ENCODE assay signal across 9 cellular contexts in the genomic region with DNA sequence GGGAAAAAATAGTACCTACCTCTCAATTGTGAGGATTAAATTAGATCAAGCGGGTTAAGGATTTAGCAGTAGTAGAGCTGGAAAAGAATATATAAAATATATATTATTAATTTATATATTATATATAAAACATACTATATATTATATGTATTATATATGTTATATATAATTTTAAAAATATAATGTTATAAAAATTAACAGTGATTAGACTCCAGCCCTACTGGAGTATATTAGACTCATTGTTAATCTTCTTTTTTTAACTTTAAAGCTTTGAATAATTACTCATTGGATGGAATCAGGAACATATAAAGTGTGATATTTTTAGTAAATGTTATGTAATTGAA. TPM values are rescaled to one million over a fixed set of nuclear protein-coding genes. Genes with fewer than 3 reads are reported as not detected.
DNase-seq lines count a peak whose midpoint lies in the region; ATAC-seq and TF ChIP-seq lines count a peak whose summit lies in the region.
"Had no signal": no experiment of that assay in that cellular context is flagged by ENCODE, and none has a peak within 500 bp of the region (broad histone marks: within the 10 kb centered on the region; RNA-seq: fewer than 3 reads in every experiment).

No MANE protein-coding gene starts in this region.

- H3K27me3 ChIP-seq in adrenal gland (no peaks in the 10 kb centered on the region), right lobe of liver (no peaks in the 10 kb centered on the region), thymus (ENCODE audit: control insufficient read depth, insufficient read depth) (no peaks in the 10 kb centered on the region)

- no peak for DNase-seq in activated T-cell treated with anti-CD3 and anti-CD28 coated beads, Interleukin-2, amount 50 U/mL, for 72 hours
- DNase-seq in activated T-cell treated with anti-CD3 and anti-CD28 coated beads, Interleukin-2, amount 50 U/mL, for 48 hours = no peak
- DNase-seq in adrenal gland (no peak), right lobe of liver (no peak), A172 (ENCODE audit: low spot score) (no peak), NCI-H2171 treated with DMSO at 0.1 percent for 48 hours (lab: John Stamatoyannopoulos, UW) (no peak)
- no peak for DNase-seq in stimulated activated CD4-positive, alpha-beta T cell treated with anti-CD3 and anti-CD28 coated beads, Interleukin-2, amount 100 ng/mL, for 24 hours

- H3K9me3 Mint-ChIP-seq in activated T-cell treated with anti-CD3 and anti-CD28 coated beads, Interleukin-2, amount 50 U/mL, for 72 hours = no peaks in the 10 kb centered on the region

- H3K4me3 Mint-ChIP-seq in activated T-cell treated with anti-CD3 and anti-CD28 coated beads, Interleukin-2, amount 50 U/mL, for 72 hours = peak overlapping the region; percentile 98 to 100

- H3K4me1 ChIP-seq in adrenal gland (replicated peaks in 1 of 2) (peaks cover 13 to 28% of the 10 kb centered on the region in 2 donors), right lobe of liver (peaks cover 0 to 23% (median 9%) of the 10 kb centered on the region in 4 donors), thymus (ENCODE audit: control insufficient read depth, insufficient read depth, low read length) (peaks cover 11% of the 10 kb centered on the region)

- intact Hi-C loops in adrenal gland (cut with DNase I) = no loop called here
- intact Hi-C loops in right lobe of liver (cut with DNase I) = no loop called here

- peaks cover 2 to 8% of the 10 kb centered on the region in 2 donors for H3K36me3 Mint-ChIP-seq in activated T-cell treated with anti-CD3 and anti-CD28 coated beads, Interleukin-2, amount 50 U/mL, for 72 hours (ENCODE audit: insufficient read depth in 2 of 2)

- H3K9me3 ChIP-seq in adrenal gland (replicated peaks in 1 of 3) (no peaks in the 10 kb centered on the region), right lobe of liver (no peaks in the 10 kb centered on the region), thymus (ENCODE audit: control insufficient read depth) (no peaks in the 10 kb centered on the region)

- peaks cover 54% of the 10 kb centered on the region for H3K4me1 Mint-ChIP-seq in activated T-cell treated with anti-CD3 and anti-CD28 coated beads, Interleukin-2, amount 50 U/mL, for 72 hours (ENCODE audit: low read depth)

- H3K27me3 Mint-ChIP-seq in activated T-cell treated with anti-CD3 and anti-CD28 coated beads, Interleukin-2, amount 50 U/mL, for 72 hours (ENCODE audit: low read depth) = no peaks in the 10 kb centered on the region

- no peak for ATAC-seq in activated T-cell treated with anti-CD3 and anti-CD28 coated beads, Interleukin-2, amount 50 U/mL, for 72 hours (replicated peaks in 1 of 2)
- ATAC-seq in right lobe of liver = no peak

- peak overlapping the region in 1 of 4 donors; percentile 97 for H3K4me3 ChIP-seq in adrenal gland
- H3K4me3 ChIP-seq in right lobe of liver = no peak overlapping the region
- H3K4me3 ChIP-seq in thymus (ENCODE audit: low read length) = peak overlapping the region; percentile 96

- TF ChIP-seq POLR2A in adrenal gland (IDR thresholded peaks at IDR 0.05) = no peak
- TF ChIP-seq POLR2A in right lobe of liver (IDR thresholded peaks at IDR 0.05) = no peak

- peak overlapping the region; percentile 96 for H3K27ac Mint-ChIP-seq in activated T-cell treated with anti-CD3 and anti-CD28 coated beads, Interleukin-2, amount 50 U/mL, for 72 hours

- no peak for TF ChIP-seq CTCF in adrenal gland (IDR thresholded peaks at IDR 0.05)
- no peak for TF ChIP-seq CTCF in right lobe of liver (IDR thresholded peaks at IDR 0.05)

- H3K36me3 ChIP-seq in adrenal gland (replicated peaks in 1 of 2) (peaks cover 0 to 34% of the 10 kb centered on the region in 2 donors), right lobe of liver (peaks cover 0 to 24% (median 0%) of the 10 kb centered on the region in 4 donors), thymus (ENCODE audit: control insufficient read depth, insufficient read depth) (peaks cover 33% of the 10 kb centered on the region)

- WGBS in adrenal gland, 4 donors = 57 to 72% (median 63%) methylated on average over 1 of the region's 1 CpG
- WGBS in right lobe of liver (ENCODE audit: insufficient coverage, low coverage, low lambda C conversion rate, missing lambda C conversion rate) = 78% methylated on average over 1 of the region's 1 CpG
- WGBS in thymus = 80% methylated on average over 1 of the region's 1 CpG

- H3K27ac ChIP-seq in adrenal gland (peak overlapping the region; percentile 95 to 99 (median 99)), right lobe of liver (peak overlapping the region; percentile 93 to 99 (median 97)), thymus (ENCODE audit: low read depth) (no peak overlapping the region)

RNA-seq across cellular contexts. Expression of a gene that starts 0.4 kb away (rescaled TPM):
- 10 to 100 TPM; 67.3 to 74.2 TPM for total RNA-seq in activated T-cell treated with anti-CD3 and anti-CD28 coated beads, Interleukin-2, amount 50 U/mL, for 72 hours
- total RNA-seq in adrenal gland (100 to 1,000 TPM in 6 of 8 donors, 10 to 100 TPM in 2; 83.2 to 229 (median 107) TPM), right lobe of liver (10 to 100 TPM; 52.5 to 81.2 (median 61.9) TPM)
- polyA plus RNA-seq in adrenal gland (100 to 1,000 TPM in 1 of 3 donors, 10 to 100 TPM in 2; 60.2 to 172 (median 100.0) TPM), thymus (95.9 TPM)
- 74.4 and 95.3 TPM in 2 replicates for total RNA-seq in A172 (2014; rRNA removed; shearing (Covaris generic))

RNA-seq across cellular contexts. Expression of a gene that starts 0.6 kb away (rescaled TPM):
- total RNA-seq in activated T-cell treated with anti-CD3 and anti-CD28 coated beads, Interleukin-2, amount 50 U/mL, for 72 hours = 10 to 100 TPM; 51.8 to 52.7 TPM
- total RNA-seq in adrenal gland = 10 to 100 TPM; 11.1 to 35.6 (median 23.3) TPM
- 10 to 100 TPM in 2 of 3 donors, 1 to 10 TPM in 1; 2.6 to 43.8 (median 24.0) TPM for polyA plus RNA-seq in adrenal gland
- total RNA-seq in right lobe of liver = 10 to 100 TPM; 10.1 to 24.1 (median 12.6) TPM
- polyA plus RNA-seq in thymus = 26.1 TPM
- 22.2 and 28.7 TPM in 2 replicates for total RNA-seq in A172 (2014; rRNA removed; shearing (Covaris generic))

RNA-seq across cellular contexts. Expression of a gene that starts 9.9 kb away (rescaled TPM):
- not detected for total RNA-seq in activated T-cell treated with anti-CD3 and anti-CD28 coated beads, Interleukin-2, amount 50 U/mL, for 72 hours
- not detected for total RNA-seq in adrenal gland
- not detected for polyA plus RNA-seq in adrenal gland
- total RNA-seq in right lobe of liver = not detected
- polyA plus RNA-seq in thymus = 0.07 TPM
- not detected in 2 replicates for total RNA-seq in A172 (2014; rRNA removed; shearing (Covaris generic))
- total RNA-seq: SK-MEL-5 had no signal

RNA-seq across cellular contexts. Expression of a gene that starts 24.1 kb away (rescaled TPM):
- total RNA-seq in activated T-cell treated with anti-CD3 and anti-CD28 coated beads, Interleukin-2, amount 50 U/mL, for 72 hours = 10 to 100 TPM; 15.5 to 19.2 TPM
- 1 to 10 TPM in 5 of 8 donors, under 1 TPM in 3; 0.72 to 3.3 (median 1.4) TPM for total RNA-seq in adrenal gland
- polyA plus RNA-seq in adrenal gland = 10 to 100 TPM in 1 of 3 donors, 1 to 10 TPM in 1, under 1 TPM in 1; 0.26 to 20.7 (median 3.5) TPM
- 1 to 10 TPM in 3 of 6 experiments, under 1 TPM in 3; 0.49 to 2.5 (median 0.90) TPM for total RNA-seq in right lobe of liver
- polyA plus RNA-seq in thymus = 16.2 TPM
- total RNA-seq in A172 (2014; rRNA removed; shearing (Covaris generic)) = 0.05 and 0.78 TPM in 2 replicates

RNA-seq across cellular contexts. Expression of a gene that starts 53.9 kb away (rescaled TPM):
- total RNA-seq in activated T-cell treated with anti-CD3 and anti-CD28 coated beads, Interleukin-2, amount 50 U/mL, for 72 hours = 1 to 10 TPM; 1.7 to 5.8 TPM
- total RNA-seq in adrenal gland (1 to 10 TPM in 1 of 8 donors, under 1 TPM in 3, not detected in 4; 0.14 to 2.5 (median 0.33) TPM), right lobe of liver (10 to 100 TPM in 5 of 6 experiments, 1 to 10 TPM in 1; 7.9 to 27.0 (median 16.5) TPM)
- polyA plus RNA-seq in adrenal gland (under 1 TPM in 1 of 3 donors, not detected in 2; 0.07 TPM), thymus (3.3 TPM)
- 0.93 and 0.98 TPM in 2 replicates for total RNA-seq in A172 (2014; rRNA removed; shearing (Covaris generic))
